In the genomic region with DNA sequence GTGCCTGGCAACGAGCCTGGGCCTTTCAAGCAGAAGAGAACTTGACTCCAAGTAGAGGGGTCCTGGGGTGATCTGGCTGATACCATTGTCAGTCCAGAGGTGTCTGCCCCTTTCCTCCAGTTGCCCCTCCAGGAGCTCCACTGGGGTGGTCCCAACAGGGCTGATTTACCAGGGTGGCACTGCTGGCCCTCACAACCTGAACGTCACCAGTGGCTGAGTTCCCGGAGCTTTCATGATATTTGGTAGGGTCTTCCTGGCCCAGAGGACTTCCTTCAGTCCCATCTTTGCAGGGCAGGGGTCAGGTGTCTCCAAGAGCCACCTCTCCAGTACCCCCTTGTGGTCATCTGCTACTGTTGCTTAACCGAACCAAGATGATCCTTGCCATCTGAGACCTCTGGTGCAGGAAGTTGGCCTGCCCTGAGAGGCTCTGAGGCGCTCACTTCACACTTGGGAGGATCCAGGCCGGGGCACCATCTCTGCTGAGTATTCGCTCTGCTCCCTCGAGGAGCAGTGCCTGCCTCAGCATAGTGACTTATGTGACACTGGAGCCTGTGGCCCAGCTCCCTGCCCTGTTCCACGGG, we compare ENCODE assay signal across 8 cellular contexts. TPM values are rescaled to one million over a fixed set of nuclear protein-coding genes. Genes with fewer than 3 reads are reported as not detected.
DNase-seq lines count a peak whose midpoint lies in the region; ATAC-seq and TF ChIP-seq lines count a peak whose summit lies in the region.

No MANE protein-coding gene starts in this region.

- peak overlapping the region; percentile 12 for H3K27ac Mint-ChIP-seq in mesothelial cell of epicardium

- no peaks in the 10 kb centered on the region for H3K4me1 ChIP-seq in mammary epithelial cell (ENCODE audit: insufficient read depth, low read length)

- no peak overlapping the region for H2AFZ ChIP-seq in mammary epithelial cell (ENCODE audit: low read depth, low read length)

- WGBS in mammary epithelial cell (ENCODE audit: low coverage, missing lambda C conversion rate) = 87% methylated on average over 8 of the region's 9 CpGs

- no peak for DNase-seq in AG09319 (ENCODE audit: extremely low read depth, low read depth)
- DNase-seq in GM13976 (ENCODE audit: low spot score) = peak; percentile 66
- peak; percentile 32 for DNase-seq in RPMI8226
- DNase-seq in mammary epithelial cell = no peak
- DNase-seq in mesothelial cell of epicardium (ENCODE audit: low spot score in 2 of 2, unreplicated experiment in 2 of 2) = no peak
- DNase-seq in globus pallidus (ENCODE audit: low spot score) = no peak

- no peak overlapping the region for H3K4me3 ChIP-seq in mammary epithelial cell (replicated peaks in 1 of 3; ENCODE audit: insufficient read depth in 1 of 3, low read depth in 2 of 3, low read length in 3 of 3)

- H3K27me3 ChIP-seq in mammary epithelial cell (ENCODE audit: insufficient read depth, low read length) = no peaks in the 10 kb centered on the region

- H3K36me3 Mint-ChIP-seq in mesothelial cell of epicardium = no peaks in the 10 kb centered on the region

- H3K27ac ChIP-seq in mammary epithelial cell (ENCODE audit: insufficient read depth, low read depth, low read length) = no peak overlapping the region

- no TSS peak for BruUV-seq in mammary epithelial cell (replicated peaks; lab: Mats Ljungman, UMichigan)

- no peak overlapping the region for H3K4me3 Mint-ChIP-seq in mesothelial cell of epicardium

- intact Hi-C loops in mammary epithelial cell (cut with micrococcal nuclease) = loop anchor here (2.0 to 5.0 kb wide), 2 partner anchors 44 to 74 kb away; partner anchors contain the start of genes MAP3K3 and STRADA

- peak; percentile 26 for TF ChIP-seq CTCF in AG09319 (IDR thresholded peaks at IDR 0.05; ENCODE audit: low read depth, low read length)
- TF ChIP-seq CTCF in GM13976 (IDR thresholded peaks at IDR 0.05; ENCODE audit: borderline replicate concordance, control extremely low read depth, extremely low read depth, insufficient read depth, missing control alignments) = peak; percentile 15
- peak; percentile 22 to 23 for TF ChIP-seq CTCF in mammary epithelial cell (conservative IDR thresholded peaks at IDR 0.05 in 1 of 2, IDR thresholded peaks at IDR 0.05 in 1 of 2; ENCODE audit: extremely low read depth in 1 of 2, insufficient read depth in 1 of 2, low read depth in 1 of 2, low read length in 2 of 2)
- TF ChIP-seq CTCF in mesothelial cell of epicardium (IDR thresholded peaks at IDR 0.05; ENCODE audit: unreplicated experiment) = no peak

- H3K4me2 ChIP-seq in mammary epithelial cell (ENCODE audit: insufficient read depth, low read depth, low read length) = no peak overlapping the region

- H3K36me3 ChIP-seq in mammary epithelial cell (ENCODE audit: insufficient read depth, low read length) = peaks cover 2% of the 10 kb centered on the region

- H3K9me3 Mint-ChIP-seq in mesothelial cell of epicardium = no peaks in the 10 kb centered on the region

- no peak for ATAC-seq in HG02884 (IDR thresholded peaks at IDR 0.05; ENCODE audit: unreplicated experiment)
- ATAC-seq in GM19397 (IDR thresholded peaks at IDR 0.05; ENCODE audit: unreplicated experiment) = no peak

- CTCF ChIA-PET in mammary epithelial cell (lab: Charles Lee; ENCODE audit: low non-redundant PET) = no interaction called here

- H3K9me3 ChIP-seq in mammary epithelial cell (replicated peaks; ENCODE audit: insufficient read depth, low read length) = no peaks in the 10 kb centered on the region

- H3K27me3 Mint-ChIP-seq in mesothelial cell of epicardium (ENCODE audit: low read depth) = no peaks in the 10 kb centered on the region

- no peaks in the 10 kb centered on the region for H3K79me2 ChIP-seq in mammary epithelial cell (ENCODE audit: insufficient read depth, low read length)

- no peaks in the 10 kb centered on the region for H4K20me1 ChIP-seq in mammary epithelial cell (ENCODE audit: insufficient read depth, low read length)

- dilution Hi-C loops in mammary epithelial cell (cut with HindIII; ENCODE audit: low sequenced_read_pairs) = no loop called here

- H3K9ac ChIP-seq in mammary epithelial cell (ENCODE audit: insufficient read depth, low read length) = no peak overlapping the region

- H3K4me1 Mint-ChIP-seq in mesothelial cell of epicardium = peaks cover 8% of the 10 kb centered on the region

- in situ Hi-C loops in GM13976 (cut with MboI; ENCODE audit: low sequenced_read_pairs, unreplicated experiment) (no loop called here), mammary epithelial cell (cut with MboI; ENCODE audit: low sequenced_read_pairs in 2 of 2) (no loop called here)

RNA-seq across cellular contexts. Expression of gene LIMD2, which starts 3.5 kb away (rescaled TPM):
- total RNA-seq in mammary epithelial cell = 1 to 10 TPM in 1 of 2 donors, under 1 TPM in 1; 0.87 to 1.3 TPM
- 0.57 TPM for polyA plus RNA-seq in mammary epithelial cell
- not detected for polyA minus RNA-seq in mammary epithelial cell
- 76.5 to 79.3 TPM (median 77.0 TPM) in 3 replicates for total RNA-seq in mesothelial cell of epicardium

RNA-seq across cellular contexts. Expression of gene STRADA, which starts 45.1 kb away (rescaled TPM):
- total RNA-seq in mammary epithelial cell (10 to 100 TPM; 34.3 to 38.9 TPM), mesothelial cell of epicardium (57.2 to 62.9 TPM (median 62.3 TPM) in 3 replicates)
- polyA plus RNA-seq in mammary epithelial cell = 24.7 TPM
- 46.4 TPM for polyA minus RNA-seq in mammary epithelial cell

Comparison
In these comparisons a context has a peak if more than half of its experiments do, and no peak if none do; other contexts are left out.
1. DNase-seq: peak in GM13976 (single experiment) and RPMI8226 (single experiment); none in AG09319 (single experiment), mammary epithelial cell (single experiment), mesothelial cell of epicardium (0 of 2) and globus pallidus (single experiment).
2. RNA of gene LIMD2, which starts 3.5 kb away (total RNA-seq): 76.5 to 79.3 TPM in mesothelial cell of epicardium; 0.87 to 1.3 TPM in mammary epithelial cell; every median in the first group is over 10 times any median in the second.